ENCODE assay signal across 1 cellular context in the genomic region with DNA sequence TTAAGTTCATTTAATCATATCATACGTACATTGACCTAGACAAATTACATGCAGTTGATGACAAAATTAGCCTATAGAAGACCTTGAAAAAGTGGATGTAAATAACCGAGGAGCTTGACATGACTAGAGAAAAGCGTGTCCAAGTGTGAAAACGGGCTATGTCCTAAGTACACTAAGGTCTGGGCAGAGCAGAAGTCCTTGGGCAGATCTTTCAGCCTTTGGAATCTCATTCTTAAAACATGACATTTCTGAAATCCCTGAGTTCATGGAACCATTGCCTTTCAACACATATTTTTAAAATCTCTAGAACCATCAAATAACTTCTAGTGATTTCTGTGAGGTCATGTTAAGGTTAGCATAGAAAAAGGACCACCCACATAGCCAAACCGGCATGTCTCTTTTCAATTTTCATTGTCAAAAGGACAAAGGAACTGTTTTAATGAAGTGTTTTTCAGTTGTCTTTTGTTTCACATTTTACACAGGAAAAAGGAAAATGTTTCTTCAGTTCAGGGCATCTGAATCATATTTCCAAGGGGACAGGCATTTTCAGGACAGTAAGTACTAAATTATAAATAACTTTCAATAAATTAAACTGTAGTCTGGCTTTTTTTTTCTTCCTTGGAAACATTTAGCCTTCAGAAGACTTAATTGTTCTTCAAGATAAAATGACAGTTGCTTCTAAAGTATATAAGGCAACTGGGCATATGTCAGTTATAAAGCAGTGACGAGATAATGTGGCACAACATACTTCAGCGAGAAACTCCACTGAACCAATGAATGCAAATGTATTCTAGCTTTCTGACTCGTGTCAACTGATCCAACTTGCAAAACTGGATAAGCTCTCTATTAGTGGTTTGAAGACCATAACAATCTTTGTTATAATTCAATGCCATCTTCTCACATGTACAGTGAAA.
TF ChIP-seq lines count a peak whose summit lies in the region.

No MANE protein-coding gene starts in this region.

TF ChIP-seq in H1, 55 proteins besides CTCF, POLR2A, EP300 and RAD21 (continued from another document):
- TF ChIP-seq, protein P1, sequence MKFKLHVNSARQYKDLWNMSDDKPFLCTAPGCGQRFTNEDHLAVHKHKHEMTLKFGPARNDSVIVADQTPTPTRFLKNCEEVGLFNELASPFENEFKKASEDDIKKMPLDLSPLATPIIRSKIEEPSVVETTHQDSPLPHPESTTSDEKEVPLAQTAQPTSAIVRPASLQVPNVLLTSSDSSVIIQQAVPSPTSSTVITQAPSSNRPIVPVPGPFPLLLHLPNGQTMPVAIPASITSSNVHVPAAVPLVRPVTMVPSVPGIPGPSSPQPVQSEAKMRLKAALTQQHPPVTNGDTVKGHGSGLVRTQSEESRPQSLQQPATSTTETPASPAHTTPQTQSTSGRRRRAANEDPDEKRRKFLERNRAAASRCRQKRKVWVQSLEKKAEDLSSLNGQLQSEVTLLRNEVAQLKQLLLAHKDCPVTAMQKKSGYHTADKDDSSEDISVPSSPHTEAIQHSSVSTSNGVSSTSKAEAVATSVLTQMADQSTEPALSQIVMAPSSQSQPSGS (IDR thresholded peaks at IDR 0.05; ENCODE audit: low read length): no peak
